In the genomic region with DNA sequence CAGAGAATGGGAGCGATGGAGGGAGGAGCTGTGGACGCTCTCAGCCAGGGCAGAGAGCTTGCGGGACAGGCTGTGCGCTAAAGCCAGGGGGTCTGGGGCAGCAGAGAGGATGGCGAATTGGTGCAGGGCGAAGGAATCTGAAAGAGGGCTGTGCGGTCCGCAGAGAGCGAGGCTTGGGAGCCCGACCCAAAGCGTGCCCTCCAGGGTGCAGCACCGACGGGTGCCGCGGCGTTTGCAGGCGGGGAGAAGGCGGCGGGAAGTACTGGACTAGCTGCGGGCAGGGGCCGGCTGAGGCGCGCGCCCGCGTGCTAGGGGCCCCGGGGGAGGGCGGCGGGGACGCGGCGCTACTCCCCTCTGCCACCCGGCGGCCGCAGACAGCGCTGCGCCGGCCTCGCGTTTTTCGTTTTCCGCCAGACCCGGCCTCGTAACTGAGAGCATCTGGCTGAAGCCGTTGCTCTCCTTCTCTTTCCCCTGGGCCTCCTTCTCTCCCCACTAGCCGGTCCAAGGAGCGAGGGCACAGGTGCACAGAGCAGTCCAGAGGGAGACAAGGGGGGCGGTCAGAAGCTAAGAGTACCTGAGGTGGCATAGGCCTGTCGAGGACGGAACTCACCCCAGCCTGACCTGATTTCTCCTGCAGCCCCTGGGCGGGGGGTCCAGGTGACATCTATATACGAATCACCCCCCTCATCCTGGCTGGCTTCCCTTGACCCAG, we compare ENCODE assay signal across 1 cellular context.
TF ChIP-seq lines count a peak whose summit lies in the region.

No MANE protein-coding gene starts in this region.

TF ChIP-seq in HepG2, 621 proteins besides CTCF, POLR2A, EP300 and RAD21 (continued from another document and continues in another):
- TF ChIP-seq ZNF296 (CRISPR knock-in tag; conservative IDR thresholded peaks at IDR 0.05): no peak
- no peak for TF ChIP-seq YEATS4 (CRISPR knock-in tag; IDR thresholded peaks at IDR 0.05; ENCODE audit: borderline replicate concordance)
- TF ChIP-seq, protein P1, sequence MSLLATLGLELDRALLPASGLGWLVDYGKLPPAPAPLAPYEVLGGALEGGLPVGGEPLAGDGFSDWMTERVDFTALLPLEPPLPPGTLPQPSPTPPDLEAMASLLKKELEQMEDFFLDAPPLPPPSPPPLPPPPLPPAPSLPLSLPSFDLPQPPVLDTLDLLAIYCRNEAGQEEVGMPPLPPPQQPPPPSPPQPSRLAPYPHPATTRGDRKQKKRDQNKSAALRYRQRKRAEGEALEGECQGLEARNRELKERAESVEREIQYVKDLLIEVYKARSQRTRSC (CRISPR knock-in tag; IDR thresholded peaks at IDR 0.05; ENCODE audit: low read depth): no peak
- TF ChIP-seq ZNF180 (CRISPR knock-in tag; IDR thresholded peaks at IDR 0.05; ENCODE audit: borderline replicate concordance, low read depth): no peak
- TF ChIP-seq ATAD3A (CRISPR knock-in tag; IDR thresholded peaks at IDR 0.05): no peak
- TF ChIP-seq RXRA (CRISPR knock-in tag; IDR thresholded peaks at IDR 0.05): no peak
- TF ChIP-seq, protein P2, sequence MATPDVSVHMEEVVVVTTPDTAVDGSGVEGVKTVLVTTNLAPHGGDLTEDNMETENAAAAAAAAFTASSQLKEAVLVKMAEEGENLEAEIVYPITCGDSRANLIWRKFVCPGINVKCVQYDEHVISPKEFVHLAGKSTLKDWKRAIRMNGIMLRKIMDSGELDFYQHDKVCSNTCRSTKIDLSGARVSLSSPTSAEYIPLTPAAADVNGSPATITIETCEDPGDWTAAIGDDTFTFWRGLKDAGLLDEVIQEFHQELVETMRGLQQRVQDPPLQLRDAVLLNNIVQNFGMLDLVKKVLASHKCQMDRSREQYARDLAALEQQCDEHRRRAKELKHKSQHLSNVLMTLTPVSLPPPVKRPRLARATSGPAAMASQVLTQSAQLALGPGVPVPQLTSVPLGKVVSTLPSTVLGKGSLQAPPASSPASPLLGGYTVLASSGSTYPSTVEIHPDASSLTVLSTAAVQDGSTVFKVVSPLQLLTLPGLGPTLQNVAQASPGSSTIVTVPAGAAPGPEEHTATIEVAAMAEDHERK (CRISPR knock-in tag; IDR thresholded peaks at IDR 0.05; ENCODE audit: low read depth): no peak
- no peak for TF ChIP-seq ZFP82 (CRISPR knock-in tag; IDR thresholded peaks at IDR 0.05; ENCODE audit: borderline replicate concordance)
- peak; percentile 24; the same call in 1 of the 2 replicates for TF ChIP-seq SALL1 (CRISPR knock-in tag; IDR thresholded peaks at IDR 0.05)
- TF ChIP-seq POLR2AphosphoS2 (IDR thresholded peaks at IDR 0.05; ENCODE audit: low read depth, low read length): no peak
- TF ChIP-seq ZNF891 (CRISPR knock-in tag; IDR thresholded peaks at IDR 0.05): 0 out of 2 replicates have a peak, but pooled peaks have one; percentile 32
- TF ChIP-seq, protein P3, sequence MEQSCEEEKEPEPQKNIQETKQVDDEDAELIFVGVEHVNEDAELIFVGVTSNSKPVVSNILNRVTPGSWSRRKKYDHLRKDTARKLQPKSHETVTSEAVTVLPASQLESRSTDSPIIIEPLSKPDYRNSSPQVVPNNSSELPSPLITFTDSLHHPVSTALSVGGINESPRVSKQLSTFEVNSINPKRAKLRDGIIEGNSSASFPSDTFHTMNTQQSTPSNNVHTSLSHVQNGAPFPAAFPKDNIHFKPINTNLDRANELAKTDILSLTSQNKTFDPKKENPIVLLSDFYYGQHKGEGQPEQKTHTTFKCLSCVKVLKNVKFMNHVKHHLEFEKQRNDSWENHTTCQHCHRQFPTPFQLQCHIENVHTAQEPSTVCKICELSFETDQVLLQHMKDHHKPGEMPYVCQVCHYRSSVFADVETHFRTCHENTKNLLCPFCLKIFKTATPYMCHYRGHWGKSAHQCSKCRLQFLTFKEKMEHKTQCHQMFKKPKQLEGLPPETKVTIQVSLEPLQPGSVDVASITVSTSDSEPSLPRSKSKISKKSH (CRISPR knock-in tag; IDR thresholded peaks at IDR 0.05; ENCODE audit: borderline replicate concordance): no peak
- TF ChIP-seq ZNF839 (CRISPR knock-in tag; IDR thresholded peaks at IDR 0.05; ENCODE audit: borderline replicate concordance): no peak
- no peak for TF ChIP-seq ZNF143 (CRISPR knock-in tag; IDR thresholded peaks at IDR 0.05)
- no peak for TF ChIP-seq ZNF773 (CRISPR knock-in tag; IDR thresholded peaks at IDR 0.05; ENCODE audit: borderline replicate concordance)
- peak; percentile 48 for TF ChIP-seq STAG1 (CRISPR knock-in tag; IDR thresholded peaks at IDR 0.05)
- no peak for TF ChIP-seq RNF2 (conservative IDR thresholded peaks at IDR 0.05; ENCODE audit: low read depth)
- no peak for TF ChIP-seq KLF11 (CRISPR knock-in tag; IDR thresholded peaks at IDR 0.05)
- 0 out of 2 replicates have a peak, but pooled peaks have one; percentile 48 for TF ChIP-seq FOXC1 (CRISPR knock-in tag; IDR thresholded peaks at IDR 0.05; ENCODE audit: borderline replicate concordance)
- TF ChIP-seq SMAD1 (CRISPR knock-in tag; IDR thresholded peaks at IDR 0.05; ENCODE audit: borderline replicate concordance, low read depth): no peak
- TF ChIP-seq ZNF556 (CRISPR knock-in tag; IDR thresholded peaks at IDR 0.05; ENCODE audit: borderline replicate concordance): no peak; the same call in 1 of the 2 replicates
- TF ChIP-seq NFYB (CRISPR knock-in tag; IDR thresholded peaks at IDR 0.05): no peak
- TF ChIP-seq ZNF589 (CRISPR knock-in tag; conservative IDR thresholded peaks at IDR 0.05): no peak
- TF ChIP-seq ZNF530 (CRISPR knock-in tag; IDR thresholded peaks at IDR 0.05; ENCODE audit: low read depth): no peak
- no peak for TF ChIP-seq ZNF572 (CRISPR knock-in tag; IDR thresholded peaks at IDR 0.05)
- TF ChIP-seq, protein P4, sequence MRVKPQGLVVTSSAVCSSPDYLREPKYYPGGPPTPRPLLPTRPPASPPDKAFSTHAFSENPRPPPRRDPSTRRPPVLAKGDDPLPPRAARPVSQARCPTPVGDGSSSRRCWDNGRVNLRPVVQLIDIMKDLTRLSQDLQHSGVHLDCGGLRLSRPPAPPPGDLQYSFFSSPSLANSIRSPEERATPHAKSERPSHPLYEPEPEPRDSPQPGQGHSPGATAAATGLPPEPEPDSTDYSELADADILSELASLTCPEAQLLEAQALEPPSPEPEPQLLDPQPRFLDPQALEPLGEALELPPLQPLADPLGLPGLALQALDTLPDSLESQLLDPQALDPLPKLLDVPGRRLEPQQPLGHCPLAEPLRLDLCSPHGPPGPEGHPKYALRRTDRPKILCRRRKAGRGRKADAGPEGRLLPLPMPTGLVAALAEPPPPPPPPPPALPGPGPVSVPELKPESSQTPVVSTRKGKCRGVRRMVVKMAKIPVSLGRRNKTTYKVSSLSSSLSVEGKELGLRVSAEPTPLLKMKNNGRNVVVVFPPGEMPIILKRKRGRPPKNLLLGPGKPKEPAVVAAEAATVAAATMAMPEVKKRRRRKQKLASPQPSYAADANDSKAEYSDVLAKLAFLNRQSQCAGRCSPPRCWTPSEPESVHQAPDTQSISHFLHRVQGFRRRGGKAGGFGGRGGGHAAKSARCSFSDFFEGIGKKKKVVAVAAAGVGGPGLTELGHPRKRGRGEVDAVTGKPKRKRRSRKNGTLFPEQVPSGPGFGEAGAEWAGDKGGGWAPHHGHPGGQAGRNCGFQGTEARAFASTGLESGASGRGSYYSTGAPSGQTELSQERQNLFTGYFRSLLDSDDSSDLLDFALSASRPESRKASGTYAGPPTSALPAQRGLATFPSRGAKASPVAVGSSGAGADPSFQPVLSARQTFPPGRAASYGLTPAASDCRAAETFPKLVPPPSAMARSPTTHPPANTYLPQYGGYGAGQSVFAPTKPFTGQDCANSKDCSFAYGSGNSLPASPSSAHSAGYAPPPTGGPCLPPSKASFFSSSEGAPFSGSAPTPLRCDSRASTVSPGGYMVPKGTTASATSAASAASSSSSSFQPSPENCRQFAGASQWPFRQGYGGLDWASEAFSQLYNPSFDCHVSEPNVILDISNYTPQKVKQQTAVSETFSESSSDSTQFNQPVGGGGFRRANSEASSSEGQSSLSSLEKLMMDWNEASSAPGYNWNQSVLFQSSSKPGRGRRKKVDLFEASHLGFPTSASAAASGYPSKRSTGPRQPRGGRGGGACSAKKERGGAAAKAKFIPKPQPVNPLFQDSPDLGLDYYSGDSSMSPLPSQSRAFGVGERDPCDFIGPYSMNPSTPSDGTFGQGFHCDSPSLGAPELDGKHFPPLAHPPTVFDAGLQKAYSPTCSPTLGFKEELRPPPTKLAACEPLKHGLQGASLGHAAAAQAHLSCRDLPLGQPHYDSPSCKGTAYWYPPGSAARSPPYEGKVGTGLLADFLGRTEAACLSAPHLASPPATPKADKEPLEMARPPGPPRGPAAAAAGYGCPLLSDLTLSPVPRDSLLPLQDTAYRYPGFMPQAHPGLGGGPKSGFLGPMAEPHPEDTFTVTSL (CRISPR knock-in tag; IDR thresholded peaks at IDR 0.05; ENCODE audit: borderline replicate concordance): no peak
- TF ChIP-seq, protein P5, sequence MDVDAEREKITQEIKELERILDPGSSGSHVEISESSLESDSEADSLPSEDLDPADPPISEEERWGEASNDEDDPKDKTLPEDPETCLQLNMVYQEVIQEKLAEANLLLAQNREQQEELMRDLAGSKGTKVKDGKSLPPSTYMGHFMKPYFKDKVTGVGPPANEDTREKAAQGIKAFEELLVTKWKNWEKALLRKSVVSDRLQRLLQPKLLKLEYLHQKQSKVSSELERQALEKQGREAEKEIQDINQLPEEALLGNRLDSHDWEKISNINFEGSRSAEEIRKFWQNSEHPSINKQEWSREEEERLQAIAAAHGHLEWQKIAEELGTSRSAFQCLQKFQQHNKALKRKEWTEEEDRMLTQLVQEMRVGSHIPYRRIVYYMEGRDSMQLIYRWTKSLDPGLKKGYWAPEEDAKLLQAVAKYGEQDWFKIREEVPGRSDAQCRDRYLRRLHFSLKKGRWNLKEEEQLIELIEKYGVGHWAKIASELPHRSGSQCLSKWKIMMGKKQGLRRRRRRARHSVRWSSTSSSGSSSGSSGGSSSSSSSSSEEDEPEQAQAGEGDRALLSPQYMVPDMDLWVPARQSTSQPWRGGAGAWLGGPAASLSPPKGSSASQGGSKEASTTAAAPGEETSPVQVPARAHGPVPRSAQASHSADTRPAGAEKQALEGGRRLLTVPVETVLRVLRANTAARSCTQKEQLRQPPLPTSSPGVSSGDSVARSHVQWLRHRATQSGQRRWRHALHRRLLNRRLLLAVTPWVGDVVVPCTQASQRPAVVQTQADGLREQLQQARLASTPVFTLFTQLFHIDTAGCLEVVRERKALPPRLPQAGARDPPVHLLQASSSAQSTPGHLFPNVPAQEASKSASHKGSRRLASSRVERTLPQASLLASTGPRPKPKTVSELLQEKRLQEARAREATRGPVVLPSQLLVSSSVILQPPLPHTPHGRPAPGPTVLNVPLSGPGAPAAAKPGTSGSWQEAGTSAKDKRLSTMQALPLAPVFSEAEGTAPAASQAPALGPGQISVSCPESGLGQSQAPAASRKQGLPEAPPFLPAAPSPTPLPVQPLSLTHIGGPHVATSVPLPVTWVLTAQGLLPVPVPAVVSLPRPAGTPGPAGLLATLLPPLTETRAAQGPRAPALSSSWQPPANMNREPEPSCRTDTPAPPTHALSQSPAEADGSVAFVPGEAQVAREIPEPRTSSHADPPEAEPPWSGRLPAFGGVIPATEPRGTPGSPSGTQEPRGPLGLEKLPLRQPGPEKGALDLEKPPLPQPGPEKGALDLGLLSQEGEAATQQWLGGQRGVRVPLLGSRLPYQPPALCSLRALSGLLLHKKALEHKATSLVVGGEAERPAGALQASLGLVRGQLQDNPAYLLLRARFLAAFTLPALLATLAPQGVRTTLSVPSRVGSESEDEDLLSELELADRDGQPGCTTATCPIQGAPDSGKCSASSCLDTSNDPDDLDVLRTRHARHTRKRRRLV (CRISPR knock-in tag; IDR thresholded peaks at IDR 0.05): no peak
- TF ChIP-seq ZNF672 (CRISPR knock-in tag; IDR thresholded peaks at IDR 0.05): no peak
- TF ChIP-seq, protein P6, sequence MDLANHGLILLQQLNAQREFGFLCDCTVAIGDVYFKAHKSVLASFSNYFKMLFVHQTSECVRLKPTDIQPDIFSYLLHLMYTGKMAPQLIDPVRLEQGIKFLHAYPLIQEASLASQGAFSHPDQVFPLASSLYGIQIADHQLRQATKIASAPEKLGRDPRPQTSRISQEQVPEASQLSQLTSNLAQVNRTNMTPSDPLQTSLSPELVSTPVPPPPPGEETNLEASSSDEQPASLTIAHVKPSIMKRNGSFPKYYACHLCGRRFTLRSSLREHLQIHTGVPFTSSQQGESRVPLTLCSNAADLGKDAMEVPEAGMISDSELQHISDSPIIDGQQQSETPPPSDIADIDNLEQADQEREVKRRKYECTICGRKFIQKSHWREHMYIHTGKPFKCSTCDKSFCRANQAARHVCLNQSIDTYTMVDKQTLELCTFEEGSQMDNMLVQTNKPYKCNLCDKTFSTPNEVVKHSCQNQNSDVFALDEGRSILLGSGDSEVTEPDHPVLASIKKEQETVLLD (CRISPR knock-in tag; IDR thresholded peaks at IDR 0.05; ENCODE audit: low read depth): no peak
- TF ChIP-seq TOPORS (CRISPR knock-in tag; IDR thresholded peaks at IDR 0.05): 0 out of 2 replicates have a peak, but pooled peaks have one; percentile 31
- TF ChIP-seq BCL6 (CRISPR knock-in tag; IDR thresholded peaks at IDR 0.05): no peak
- TF ChIP-seq, protein P7, sequence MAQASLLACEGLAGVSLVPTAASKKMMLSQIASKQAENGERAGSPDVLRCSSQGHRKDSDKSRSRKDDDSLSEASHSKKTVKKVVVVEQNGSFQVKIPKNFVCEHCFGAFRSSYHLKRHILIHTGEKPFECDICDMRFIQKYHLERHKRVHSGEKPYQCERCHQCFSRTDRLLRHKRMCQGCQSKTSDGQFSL (CRISPR knock-in tag; IDR thresholded peaks at IDR 0.05): peak; percentile 87
- TF ChIP-seq NRL (CRISPR knock-in tag; IDR thresholded peaks at IDR 0.05; ENCODE audit: borderline replicate concordance): no peak
- TF ChIP-seq, protein P8, sequence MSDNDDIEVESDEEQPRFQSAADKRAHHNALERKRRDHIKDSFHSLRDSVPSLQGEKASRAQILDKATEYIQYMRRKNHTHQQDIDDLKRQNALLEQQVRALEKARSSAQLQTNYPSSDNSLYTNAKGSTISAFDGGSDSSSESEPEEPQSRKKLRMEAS (IDR thresholded peaks at IDR 0.05): peak; percentile 65
- TF ChIP-seq, protein P9, sequence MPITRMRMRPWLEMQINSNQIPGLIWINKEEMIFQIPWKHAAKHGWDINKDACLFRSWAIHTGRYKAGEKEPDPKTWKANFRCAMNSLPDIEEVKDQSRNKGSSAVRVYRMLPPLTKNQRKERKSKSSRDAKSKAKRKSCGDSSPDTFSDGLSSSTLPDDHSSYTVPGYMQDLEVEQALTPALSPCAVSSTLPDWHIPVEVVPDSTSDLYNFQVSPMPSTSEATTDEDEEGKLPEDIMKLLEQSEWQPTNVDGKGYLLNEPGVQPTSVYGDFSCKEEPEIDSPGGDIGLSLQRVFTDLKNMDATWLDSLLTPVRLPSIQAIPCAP (CRISPR knock-in tag; IDR thresholded peaks at IDR 0.05; ENCODE audit: low read depth): no peak
- TF ChIP-seq HOXD1 (CRISPR knock-in tag; IDR thresholded peaks at IDR 0.05): no peak
- TF ChIP-seq NR1H2 (CRISPR knock-in tag; IDR thresholded peaks at IDR 0.05; ENCODE audit: borderline replicate concordance, low read depth): no peak
- TF ChIP-seq SPEN (CRISPR knock-in tag; IDR thresholded peaks at IDR 0.05; ENCODE audit: low read depth): peak; percentile 42
- TF ChIP-seq, protein P10, sequence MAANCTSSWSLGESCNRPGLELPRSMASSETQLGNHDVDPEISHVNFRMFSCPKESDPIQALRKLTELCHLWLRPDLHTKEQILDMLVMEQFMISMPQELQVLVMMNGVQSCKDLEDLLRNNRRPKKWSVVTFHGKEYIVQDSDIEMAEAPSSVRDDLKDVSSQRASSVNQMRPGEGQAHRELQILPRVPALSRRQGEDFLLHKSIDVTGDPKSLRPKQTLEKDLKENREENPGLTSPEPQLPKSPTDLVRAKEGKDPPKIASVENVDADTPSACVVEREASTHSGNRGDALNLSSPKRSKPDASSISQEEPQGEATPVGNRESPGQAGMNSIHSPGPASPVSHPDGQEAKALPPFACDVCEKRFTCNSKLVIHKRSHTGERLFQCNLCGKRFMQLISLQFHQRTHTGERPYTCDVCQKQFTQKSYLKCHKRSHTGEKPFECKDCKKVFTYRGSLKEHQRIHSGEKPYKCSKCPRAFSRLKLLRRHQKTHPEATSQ (CRISPR knock-in tag; IDR thresholded peaks at IDR 0.05; ENCODE audit: borderline replicate concordance): no peak
- TF ChIP-seq ZMYM2 (CRISPR knock-in tag; IDR thresholded peaks at IDR 0.05): no peak
- TF ChIP-seq SIN3A (IDR thresholded peaks at IDR 0.05; ENCODE audit: borderline replicate concordance, low read depth, low read length): no peak
